7 cellular contexts compared by ENCODE assay signal in genomic region chr3:36957862-36958686, GRCh38. TPM values are rescaled to one million over a fixed set of nuclear protein-coding genes. Genes with fewer than 3 reads are reported as not detected.
DNase-seq lines count a peak whose midpoint lies in the region; FAIRE-seq and TF ChIP-seq lines count a peak whose summit lies in the region.

No MANE protein-coding gene starts in this region.

- H3K79me2 ChIP-seq in OCI-LY3 (ENCODE audit: low read length) (no peaks in the 10 kb centered on the region), osteoblast (ENCODE audit: insufficient read depth, low read length) (no peaks in the 10 kb centered on the region)

- H3K27me3 ChIP-seq in OCI-LY3 (ENCODE audit: low read depth, low read length): no peaks in the 10 kb centered on the region
- H3K27me3 ChIP-seq in osteoblast (ENCODE audit: insufficient read depth, low read length): no peaks in the 10 kb centered on the region

- H3K27ac ChIP-seq in OCI-LY3 (ENCODE audit: low read length) (peak overlapping the region; percentile 2; the same call in 1 of the 2 replicates), osteoblast (ENCODE audit: low read depth, low read length) (peak overlapping the region; percentile 56)

- DNase-seq in EL (peak; percentile 66), dermis microvascular lymphatic vessel endothelial cell (ENCODE audit: low read depth in 2 of 2) (peak; percentile 43 to 74), osteoblast (ENCODE audit: insufficient read length, low spot score, missing footprints) (peak; percentile 45), frontal cortex (ENCODE audit: low spot score in 2 of 2) (no peak), DMS 273 (lab: John Stamatoyannopoulos, UW; ENCODE audit: unreplicated experiment) (no peak), NCI-H1092 (lab: John Stamatoyannopoulos, UW) (no peak)

- H4K20me1 ChIP-seq in OCI-LY3 (ENCODE audit: insufficient read depth, low read length) (no peaks in the 10 kb centered on the region), osteoblast (ENCODE audit: insufficient read depth, low read length) (no peaks in the 10 kb centered on the region)

- TF ChIP-seq CTCF in OCI-LY3 (IDR thresholded peaks at IDR 0.05; ENCODE audit: low read depth, low read length) (no peak), osteoblast (IDR thresholded peaks at IDR 0.05; ENCODE audit: extremely low read depth, low read depth, low read length) (no peak)

- H3K4me1 ChIP-seq in OCI-LY3 (ENCODE audit: low read length) (peaks cover 37% of the 10 kb centered on the region), osteoblast (ENCODE audit: insufficient read depth, low read length) (peaks cover 14% of the 10 kb centered on the region)

- peak overlapping the region; percentile 34 for H3K9ac ChIP-seq in OCI-LY3 (ENCODE audit: low read length)

- FAIRE-seq in frontal cortex (lab: Jason Lieb, UNC): no peak

- H3K4me2 ChIP-seq in OCI-LY3 (ENCODE audit: low read length) (peak overlapping the region; percentile 53), osteoblast (ENCODE audit: insufficient read depth, low read length) (peak overlapping the region; percentile 60)

- H2AFZ ChIP-seq in OCI-LY3 (ENCODE audit: low read depth, low read length): peak overlapping the region; percentile 29; the same call in 1 of the 2 replicates
- H2AFZ ChIP-seq in osteoblast (ENCODE audit: low read length): no peak overlapping the region

- peak overlapping the region; percentile 40 for H3K4me3 ChIP-seq in OCI-LY3 (ENCODE audit: low read length)
- H3K4me3 ChIP-seq in osteoblast (ENCODE audit: insufficient read depth, low read length): no peak overlapping the region

- H3K36me3 ChIP-seq in OCI-LY3 (replicated peaks; ENCODE audit: low read depth, low read length) (no peaks in the 10 kb centered on the region), osteoblast (ENCODE audit: insufficient read depth, low read length) (no peaks in the 10 kb centered on the region)

- H3K9me3 ChIP-seq in OCI-LY3 (ENCODE audit: insufficient read depth, low read length): no peaks in the 10 kb centered on the region
- no peaks in the 10 kb centered on the region for H3K9me3 ChIP-seq in osteoblast (ENCODE audit: low read depth, low read length)

RNA-seq across cellular contexts. Expression of gene TRANK1, which starts 13.2 kb away (rescaled TPM):
- 5.9 and 8.2 TPM in 2 replicates for total RNA-seq in dermis microvascular lymphatic vessel endothelial cell
- 29.8 and 30.8 TPM in 2 replicates for total RNA-seq in osteoblast
- 9.0 TPM for total RNA-seq in frontal cortex

RNA-seq across cellular contexts. Expression of gene EPM2AIP1, which starts 34.9 kb away (rescaled TPM):
- total RNA-seq in dermis microvascular lymphatic vessel endothelial cell (9.6 and 10.6 TPM in 2 replicates), osteoblast (22.8 and 28.0 TPM in 2 replicates), frontal cortex (57.9 TPM)

RNA-seq across cellular contexts. Expression of gene MLH1, which starts 35.2 kb away (rescaled TPM):
- total RNA-seq in dermis microvascular lymphatic vessel endothelial cell (31.7 and 32.7 TPM in 2 replicates), osteoblast (45.4 and 53.6 TPM in 2 replicates), frontal cortex (53.8 TPM)

Comparison
In these comparisons a context has a peak if more than half of its experiments do, and no peak if none do; other contexts are left out.
1. DNase-seq: peak in EL (single experiment), dermis microvascular lymphatic vessel endothelial cell (2 of 2) and osteoblast (single experiment); none in frontal cortex (0 of 2), DMS 273 (single experiment) and NCI-H1092 (single experiment).